10 cellular contexts compared by ENCODE assay signal in the genomic region with DNA sequence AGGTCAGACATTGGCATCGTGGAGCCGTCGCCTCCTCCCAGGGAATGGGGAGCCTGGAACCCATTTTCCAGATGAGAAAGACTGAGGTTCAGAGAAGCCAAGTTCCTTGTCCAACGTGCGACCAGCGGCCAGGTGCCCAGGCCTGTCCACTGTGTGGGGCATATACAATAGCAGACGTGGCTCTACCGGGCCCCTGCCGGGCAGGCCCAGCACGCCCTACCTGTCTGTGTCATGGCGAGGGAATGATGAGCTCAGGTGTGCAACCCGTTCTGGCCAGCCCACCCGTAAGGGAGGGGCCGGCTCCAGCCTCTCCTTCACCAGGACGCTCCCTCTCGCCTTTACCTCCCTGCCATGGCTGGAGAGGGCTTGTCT. TPM values are rescaled to one million over a fixed set of nuclear protein-coding genes. Genes with fewer than 3 reads are reported as not detected.
DNase-seq lines count a peak whose midpoint lies in the region; ATAC-seq, FAIRE-seq and TF ChIP-seq lines count a peak whose summit lies in the region.
"Had no signal": no experiment of that assay in that cellular context is flagged by ENCODE, and none has a peak within 500 bp of the region (broad histone marks: within the 10 kb centered on the region; RNA-seq: fewer than 3 reads in every experiment).

No MANE protein-coding gene starts in this region.

- H3K4me1 ChIP-seq in esophagus (ENCODE audit: control insufficient read depth in 2 of 2, insufficient read depth in 2 of 2, low read length in 1 of 2) = peaks cover 2 to 11% of the 10 kb centered on the region in 2 donors
- peaks cover 11 to 75% (median 33%) of the 10 kb centered on the region in 6 donors for H3K4me1 ChIP-seq in spleen

- no peaks in the 10 kb centered on the region for H3K36me3 Mint-ChIP-seq in T-helper 17 cell (ENCODE audit: low read depth)

- peaks cover 30% of the 10 kb centered on the region for H3K4me1 Mint-ChIP-seq in T-helper 17 cell

- 40 to 53% methylated on average over 16 of the region's 16 CpGs for WGBS in esophagus, 2 donors
- 25 to 49% (median 36%) methylated on average over 9 to 16 of the region's 16 CpGs for WGBS in spleen, 5 donors

- H3K27me3 ChIP-seq in esophagus (ENCODE audit: control insufficient read depth in 1 of 2, insufficient read depth in 2 of 2, low read length in 2 of 2) (no peaks in the 10 kb centered on the region), spleen (replicated peaks in 1 of 7) (peaks cover 0 to 23% (median 0%) of the 10 kb centered on the region in 7 donors)

- H3K9me3 ChIP-seq in T-helper 17 cell (ENCODE audit: control insufficient read depth, low read length, poor library complexity, severe bottlenecking) (no peaks in the 10 kb centered on the region), esophagus (ENCODE audit: control insufficient read depth in 2 of 2, insufficient read depth in 1 of 2, low read depth in 1 of 2, low read length in 1 of 2) (peaks cover 0 to 2% of the 10 kb centered on the region in 2 donors), spleen (peaks cover 0 to 7% (median 0%) of the 10 kb centered on the region in 8 donors)

- peak; percentile 74 for FAIRE-seq in GM12892 (lab: Jason Lieb, UNC)

- H3K27ac Mint-ChIP-seq in T-helper 17 cell = peak overlapping the region; percentile 94

- no peaks in the 10 kb centered on the region for H3K36me3 ChIP-seq in esophagus (ENCODE audit: control insufficient read depth in 2 of 2, insufficient read depth in 2 of 2, low read length in 1 of 2)
- no peaks in the 10 kb centered on the region for H3K36me3 ChIP-seq in spleen

- peak overlapping the region; percentile 93 to 94 for H3K27ac ChIP-seq in esophagus (ENCODE audit: low read depth in 2 of 2, low read length in 1 of 2)
- H3K27ac ChIP-seq in spleen = peak overlapping the region in 5 of 8 donors; percentile 57 to 89 (median 78)

- TF ChIP-seq CTCF in spleen (IDR thresholded peaks at IDR 0.05 in 8 of 11, conservative IDR thresholded peaks at IDR 0.05 in 3 of 11) = no peak

- no peak for ATAC-seq in T-helper 17 cell
- ATAC-seq in GM18873 (IDR thresholded peaks at IDR 0.05; ENCODE audit: low FRiP score, unreplicated experiment) = no peak
- ATAC-seq in GM21529 (IDR thresholded peaks at IDR 0.05; ENCODE audit: unreplicated experiment) = no peak

- no peaks in the 10 kb centered on the region for H3K27me3 Mint-ChIP-seq in T-helper 17 cell

- H3K4me3 ChIP-seq in esophagus (ENCODE audit: low read depth in 1 of 2, low read length in 2 of 2) (peak overlapping the region; percentile 68 to 83), spleen (peak overlapping the region in 6 of 8 donors; percentile 20 to 64 (median 39))

- intact Hi-C loops in spleen (cut with DNase I; ENCODE audit: low total_unique reads) = no loop called here

- DNase-seq in GM12892 (ENCODE audit: insufficient read length) (no peak), T-helper 17 cell (no peak), spleen (no peak)
- no peak for DNase-seq in stimulated activated CD4-positive, alpha-beta T cell treated with anti-CD3 and anti-CD28 coated beads, Interleukin-4, amount 100 ng/mL, for 1 hour
- DNase-seq: EL, NCI-H510A had no signal

- H3K4me3 Mint-ChIP-seq in T-helper 17 cell = peak overlapping the region; percentile 88

- TF ChIP-seq POLR2A in GM12892 (IDR thresholded peaks at IDR 0.05; ENCODE audit: low read depth, low read length) = no peak
- TF ChIP-seq POLR2A in spleen (IDR thresholded peaks at IDR 0.05) = no peak

RNA-seq across cellular contexts. Expression of a gene that starts 0.8 kb away (rescaled TPM):
- 24.1 TPM for polyA plus RNA-seq in GM12892 (2012; ENCODE audit: missing spikeins)
- total RNA-seq in T-helper 17 cell (10 to 100 TPM; 28.7 to 54.1 TPM), spleen (10 to 100 TPM in 6 of 7 donors, 1 to 10 TPM in 1; 9.8 to 24.9 (median 12.7) TPM)
- polyA plus RNA-seq in esophagus (100 to 1,000 TPM; 118 to 135 TPM), spleen (1 to 10 TPM; 3.8 to 7.6 (median 5.2) TPM)

RNA-seq across cellular contexts. Expression of a gene that starts 41.9 kb away (rescaled TPM):
- 3.2 TPM for polyA plus RNA-seq in GM12892 (2012; ENCODE audit: missing spikeins)
- total RNA-seq in T-helper 17 cell (10 to 100 TPM; 83.1 to 97.0 TPM), spleen (100 to 1,000 TPM in 2 of 7 donors, 10 to 100 TPM in 5; 46.3 to 171 (median 64.4) TPM)
- polyA plus RNA-seq in esophagus (1 to 10 TPM; 1.5 to 2.4 TPM), spleen (10 to 100 TPM; 44.7 to 68.9 (median 59.6) TPM)
- total RNA-seq: fibroblast of villous mesenchyme had no signal

RNA-seq across cellular contexts. Expression of a gene that starts 42.5 kb away (rescaled TPM):
- 3.7 TPM for polyA plus RNA-seq in GM12892 (2012; ENCODE audit: missing spikeins)
- 1 to 10 TPM in 1 of 2 donors, under 1 TPM in 1; 0.85 to 1.6 TPM for total RNA-seq in T-helper 17 cell
- polyA plus RNA-seq in esophagus = 10 to 100 TPM; 18.5 to 20.0 TPM
- 10 to 100 TPM; 22.6 to 41.5 (median 33.4) TPM for total RNA-seq in spleen
- 10 to 100 TPM in 1 of 3 donors, 1 to 10 TPM in 2; 5.1 to 22.7 (median 6.1) TPM for polyA plus RNA-seq in spleen

RNA-seq across cellular contexts. Expression of a gene that starts 49.1 kb away (rescaled TPM):
- polyA plus RNA-seq in GM12892 (2012; ENCODE audit: missing spikeins) = 18.2 TPM
- total RNA-seq in T-helper 17 cell = 10 to 100 TPM; 47.8 to 50.6 TPM
- 10 to 100 TPM; 23.9 to 24.9 TPM for polyA plus RNA-seq in esophagus
- 10 to 100 TPM; 37.8 to 59.2 (median 47.1) TPM for total RNA-seq in spleen
- polyA plus RNA-seq in spleen = 10 to 100 TPM; 41.4 to 89.5 (median 79.6) TPM

Comparison
In these comparisons a context has a peak if more than half of its experiments do, and no peak if none do; other contexts are left out.
1. RNA of a gene that starts 42.5 kb away (total RNA-seq): 22.6 to 41.5 TPM in spleen; 0.85 to 1.6 TPM in T-helper 17 cell; every median in the first group is over 4 times any median in the second.